In genomic region chr7:50555594-50556140, GRCh38 we compare ENCODE assay signal across 26 cellular contexts. TPM values are rescaled to one million over a fixed set of nuclear protein-coding genes. Genes with fewer than 3 reads are reported as not detected.
"Had no signal": no experiment of that assay in that cellular context is flagged by ENCODE, and none has a peak within 500 bp of the region (broad histone marks: within the 10 kb centered on the region; RNA-seq: fewer than 3 reads in every experiment).

No MANE protein-coding gene starts in this region.

- H3K4me1 ChIP-seq: foreskin keratinocyte, right atrium auricular region, uterus had no signal

- H3K9me3 ChIP-seq: esophagus muscularis mucosa, heart left ventricle, right atrium auricular region, thoracic aorta, uterus had no signal

- ATAC-seq: activated naive CD4-positive, alpha-beta T cell treated with anti-CD3 and anti-CD28 coated beads, Interleukin-2, amount 50 U/mL, for 72 hours; activated T-cell treated with anti-CD3 and anti-CD28 coated beads, Interleukin-2, amount 50 U/mL, for 72 hours; foreskin keratinocyte; naive thymus-derived CD4-positive, alpha-beta T cell; stimulated activated effector memory CD8-positive, alpha-beta T cell treated with anti-CD3 and anti-CD28 coated beads, Interleukin-12 subunit alpha, Interleukin-12 subunit beta, amount 100 ng/mL, for 72 hours had no signal

- H3K27ac Mint-ChIP-seq: activated naive CD4-positive, alpha-beta T cell treated with anti-CD3 and anti-CD28 coated beads, Interleukin-2, amount 50 U/mL, for 72 hours; activated T-cell treated with anti-CD3 and anti-CD28 coated beads, Interleukin-2, amount 50 U/mL, for 72 hours; mesothelial cell of epicardium; naive thymus-derived CD4-positive, alpha-beta T cell; stimulated activated effector memory CD8-positive, alpha-beta T cell treated with anti-CD3 and anti-CD28 coated beads, Interleukin-12 subunit alpha, Interleukin-12 subunit beta, amount 100 ng/mL, for 72 hours; stimulated activated naive CD8-positive, alpha-beta T cell treated with anti-CD3 and anti-CD28 coated beads, Interleukin-15, Interleukin-2, amounts not matched to agents 100 ng/mL and 50 ng/mL, for 24 hours had no signal

- H3K27ac ChIP-seq: foreskin keratinocyte, thoracic aorta had no signal

- H3K36me3 ChIP-seq: esophagus muscularis mucosa, heart left ventricle, right atrium auricular region, thoracic aorta, uterus had no signal

- H3K4me3 Mint-ChIP-seq: activated T-cell treated with anti-CD3 and anti-CD28 coated beads, Interleukin-2, amount 50 U/mL, for 72 hours; mesothelial cell of epicardium; naive thymus-derived CD4-positive, alpha-beta T cell; stimulated activated effector memory CD8-positive, alpha-beta T cell treated with anti-CD3 and anti-CD28 coated beads, Interleukin-12 subunit alpha, Interleukin-12 subunit beta, amount 100 ng/mL, for 72 hours; stimulated activated naive CD8-positive, alpha-beta T cell treated with anti-CD3 and anti-CD28 coated beads, Interleukin-15, Interleukin-2, amounts not matched to agents 100 ng/mL and 50 ng/mL, for 24 hours had no signal

- DNase-seq: activated CD4-positive, alpha-beta T cell treated with anti-CD3 and anti-CD28 coated beads for 4 hours; activated CD4-positive, alpha-beta T cell treated with anti-CD3 and anti-CD28 coated beads, Interleukin-2, amount 50 U/mL, for 4 hours; activated naive CD4-positive, alpha-beta T cell; activated T-cell treated with anti-CD3 and anti-CD28 coated beads for 4 hours; activated T-cell treated with anti-CD3 and anti-CD28 coated beads, Interleukin-2, amount 50 U/mL, for 72 hours; anterior cingulate cortex; dermis blood vessel endothelial cell; effector CD4-positive, alpha-beta T cell; foreskin keratinocyte; heart left ventricle; naive thymus-derived CD4-positive, alpha-beta T cell; nucleus accumbens; stimulated activated CD4-positive, alpha-beta T cell treated with anti-CD3 and anti-CD28 coated beads, Interleukin-4, amount 100 ng/mL, for 24 hours; uterus had no signal

- H3K27me3 ChIP-seq: right atrium auricular region, uterus had no signal

- H3K4me3 ChIP-seq: esophagus muscularis mucosa, heart left ventricle, right atrium auricular region, thoracic aorta, uterus had no signal

- H3K9me3 Mint-ChIP-seq: activated naive CD4-positive, alpha-beta T cell treated with anti-CD3 and anti-CD28 coated beads, Interleukin-2, amount 50 U/mL, for 72 hours; activated T-cell treated with anti-CD3 and anti-CD28 coated beads, Interleukin-2, amount 50 U/mL, for 72 hours; mesothelial cell of epicardium; stimulated activated effector memory CD8-positive, alpha-beta T cell treated with anti-CD3 and anti-CD28 coated beads, Interleukin-12 subunit alpha, Interleukin-12 subunit beta, amount 100 ng/mL, for 72 hours; stimulated activated naive CD8-positive, alpha-beta T cell treated with anti-CD3 and anti-CD28 coated beads, Interleukin-15, Interleukin-2, amounts not matched to agents 100 ng/mL and 50 ng/mL, for 24 hours; type B pancreatic cell had no signal

- H3K36me3 Mint-ChIP-seq: activated naive CD4-positive, alpha-beta T cell treated with anti-CD3 and anti-CD28 coated beads, Interleukin-2, amount 50 U/mL, for 72 hours; mesothelial cell of epicardium; naive thymus-derived CD4-positive, alpha-beta T cell; stimulated activated effector memory CD8-positive, alpha-beta T cell treated with anti-CD3 and anti-CD28 coated beads, Interleukin-12 subunit alpha, Interleukin-12 subunit beta, amount 100 ng/mL, for 72 hours; type B pancreatic cell had no signal

- H3K4me1 Mint-ChIP-seq: mesothelial cell of epicardium; naive thymus-derived CD4-positive, alpha-beta T cell; stimulated activated effector memory CD8-positive, alpha-beta T cell treated with anti-CD3 and anti-CD28 coated beads, Interleukin-12 subunit alpha, Interleukin-12 subunit beta, amount 100 ng/mL, for 72 hours had no signal

- FAIRE-seq: colon had no signal

RNA-seq across cellular contexts. Expression of gene DDC, which starts 9.5 kb away (rescaled TPM):
- total RNA-seq: activated T-cell treated with anti-CD3 and anti-CD28 coated beads, Interleukin-2, amount 50 U/mL, for 72 hours; esophagus muscularis mucosa; foreskin keratinocyte; heart left ventricle; kidney epithelial cell; mesothelial cell of epicardium; naive thymus-derived CD4-positive, alpha-beta T cell; pulmonary artery endothelial cell; right atrium auricular region; subcutaneous adipose tissue; uterus had no signal
- polyA plus RNA-seq: foreskin keratinocyte; naive thymus-derived CD4-positive, alpha-beta T cell had no signal
